ENCODE assay signal across 23 cellular contexts in genomic region chr1:94471271-94471670, GRCh38.
"Had no signal": no experiment of that assay in that cellular context is flagged by ENCODE, and none has a peak within 500 bp of the region (broad histone marks: within the 10 kb centered on the region; RNA-seq: fewer than 3 reads in every experiment).

No MANE protein-coding gene starts in this region.

- DNase-seq: Karpas-422, MG63, NCI-H1092 treated with DMSO at 0.1 percent for 48 hours, NCI-H1436, NCI-H187, NCI-H2029, NCI-H2081 treated with DMSO at 0.1 percent for 48 hours, NCI-H2171, NCI-H226, NCI-H446, NCI-H510A, NCI-H524 treated with DMSO at 0.1 percent for 48 hours, NCI-H69, NCI-H774, OCI-M1, PC-9, Peyer's patch, Right ventricle myocardium superior, RPMI8226, SIG-M5, SW 1271, T-cell had no signal

- ATAC-seq: K562, T-cell had no signal
